1 cellular context compared by ENCODE assay signal in genomic region chr22:19919701-19920363, GRCh38.
TF ChIP-seq lines count a peak whose summit lies in the region.

No MANE protein-coding gene starts in this region.

TF ChIP-seq in GM23338, 12 proteins besides CTCF, POLR2A, EP300 and RAD21 (continued from another document):
- no peak for TF ChIP-seq ZNF462 (CRISPR knock-in tag; IDR thresholded peaks at IDR 0.05)
- no peak for TF ChIP-seq REST (IDR thresholded peaks at IDR 0.05; ENCODE audit: unreplicated experiment)
- TF ChIP-seq NANOG (IDR thresholded peaks at IDR 0.05; ENCODE audit: borderline replicate concordance), result no peak
- TF ChIP-seq STAT1 (IDR thresholded peaks at IDR 0.05; ENCODE audit: unreplicated experiment), result no peak
- no peak for TF ChIP-seq CREB1 (CRISPR knock-in tag; IDR thresholded peaks at IDR 0.05; ENCODE audit: low read depth)
- no peak for TF ChIP-seq JUNB (IDR thresholded peaks at IDR 0.05; ENCODE audit: unreplicated experiment)
- TF ChIP-seq ZNF114 (CRISPR knock-in tag; IDR thresholded peaks at IDR 0.05), result no peak
- no peak for TF ChIP-seq POLR2AphosphoS5 (IDR thresholded peaks at IDR 0.05; ENCODE audit: low read depth)
- TF ChIP-seq EZH2 (IDR thresholded peaks at IDR 0.05; ENCODE audit: low read depth, unreplicated experiment), result no peak
- TF ChIP-seq ZNF331 (CRISPR knock-in tag; IDR thresholded peaks at IDR 0.05; ENCODE audit: low read depth), result no peak
- no peak for TF ChIP-seq ETS1 (IDR thresholded peaks at IDR 0.05)
